10 cellular contexts compared by ENCODE assay signal in genomic region chr7:157347217-157347904, GRCh38. TPM values are rescaled to one million over a fixed set of nuclear protein-coding genes. Genes with fewer than 3 reads are reported as not detected.
DNase-seq lines count a peak whose midpoint lies in the region; ATAC-seq and TF ChIP-seq lines count a peak whose summit lies in the region.
"Had no signal": no experiment of that assay in that cellular context is flagged by ENCODE, and none has a peak within 500 bp of the region (broad histone marks: within the 10 kb centered on the region; RNA-seq: fewer than 3 reads in every experiment).

No MANE protein-coding gene starts in this region.

- no peak overlapping the region for H3K27ac ChIP-seq in fibroblast of lung (ENCODE audit: insufficient read depth, low read length)

- H3K9me3 Mint-ChIP-seq in T-cell, result no peaks in the 10 kb centered on the region

- H4K20me1 ChIP-seq in fibroblast of lung (ENCODE audit: control insufficient read depth, extremely low read depth, insufficient read depth, low read length), result peaks cover 4% of the 10 kb centered on the region

- peak overlapping the region; percentile 78 for H3K4me2 ChIP-seq in fibroblast of lung (ENCODE audit: extremely low read depth, insufficient read depth, low read length)

- in situ Hi-C loops in Caki2 (cut with HindIII; ENCODE audit: low pct_unique_long_range_greater_than_20kb, low sequenced_read_pairs), result no loop called here

- intact Hi-C loops in sciatic nerve (cut with DNase I), result no loop called here
- intact Hi-C loops in left colon (cut with DNase I, micrococcal nuclease), result no loop called here

- ATAC-seq in T-cell (replicated peaks in 1 of 4), result peak in 2 of 4 experiments; percentile 36 to 44
- peak; percentile 89 for ATAC-seq in sciatic nerve
- ATAC-seq in left colon, result no peak
- ATAC-seq in HG03095 (IDR thresholded peaks at IDR 0.05; ENCODE audit: unreplicated experiment), result no peak

- peaks cover 98% of the 10 kb centered on the region for H3K79me2 ChIP-seq in fibroblast of lung (ENCODE audit: control insufficient read depth, insufficient read depth, low read length)

- H3K4me1 ChIP-seq in fibroblast of lung (ENCODE audit: control insufficient read depth, extremely low read depth, insufficient read depth, low read length), result no peaks in the 10 kb centered on the region

- no peak overlapping the region for H2AFZ ChIP-seq in fibroblast of lung (ENCODE audit: low read length)

- CTCF ChIA-PET in T-cell (lab: Charles Lee), result interaction anchor here (0.6 to 1.4 kb wide), 2 partner anchors 8 to 454 kb away, joined by 3 to 5 read pairs; partner anchors contain the start of gene LMBR1 (in 1 of the 2)

- DNase-seq in Caki2 (ENCODE audit: low read depth) (peak; percentile 33), T-cell (peak in 1 of 34 experiments; percentile 22), fibroblast of lung (ENCODE audit: low read depth in 2 of 2) (peak; percentile 88 to 89), sciatic nerve (ENCODE audit: low spot score) (no peak), DMS79 treated with DMSO at 0.1 percent for 48 hours (lab: John Stamatoyannopoulos, UW) (no peak), left colon (no peak), NAMALWA (ENCODE audit: low spot score) (no peak)
- DNase-seq: midbrain had no signal

- peaks cover 84 to 86% (median 86%) of the 10 kb centered on the region in 3 donors for H3K4me1 Mint-ChIP-seq in T-cell

- H3K9me3 ChIP-seq in fibroblast of lung (ENCODE audit: control insufficient read depth, insufficient read depth, low read depth, low read length), result no peaks in the 10 kb centered on the region

- TF ChIP-seq CTCF in fibroblast of lung (conservative IDR thresholded peaks at IDR 0.05 in 1 of 2, IDR thresholded peaks at IDR 0.05 in 1 of 2; ENCODE audit: low read depth in 1 of 2, low read length in 2 of 2), result no peak

- H3K27me3 ChIP-seq in fibroblast of lung (ENCODE audit: control insufficient read depth, insufficient read depth, low read length), result no peaks in the 10 kb centered on the region

- H3K4me3 ChIP-seq in fibroblast of lung (replicated peaks in 1 of 4; ENCODE audit: control extremely low read depth in 1 of 4, insufficient read depth in 1 of 4, low read depth in 3 of 4, low read length in 4 of 4), result no peak overlapping the region

- H3K36me3 Mint-ChIP-seq in T-cell, result peaks cover 8% of the 10 kb centered on the region

- H3K4me3 Mint-ChIP-seq in T-cell, result peak overlapping the region in 2 of 3 donors; percentile 6 to 29

- POLR2A ChIA-PET in T-cell (lab: Charles Lee), result interaction anchor here in 1 of 2 donors (0.6 to 1.3 kb wide), 2 partner anchors 9 to 25 kb away, joined by 4 to 5 read pairs; no protein-coding TSS in a partner anchor

- no peak overlapping the region for H3K27ac Mint-ChIP-seq in T-cell

- H3K36me3 ChIP-seq in fibroblast of lung (ENCODE audit: control insufficient read depth, insufficient read depth, low read length), result no peaks in the 10 kb centered on the region

- no peaks in the 10 kb centered on the region for H3K27me3 Mint-ChIP-seq in T-cell
- H3K27me3 Mint-ChIP-seq: brain had no signal

- no peak overlapping the region for H3K9ac ChIP-seq in fibroblast of lung (ENCODE audit: insufficient read depth, low read length)

RNA-seq across cellular contexts. Expression of gene DNAJB6, which starts 10.6 kb away (rescaled TPM):
- total RNA-seq in Caki2 (2014; rRNA removed; shearing (Covaris generic); ENCODE audit: low replicate concordance), result 81.2 and 101 TPM in 2 replicates
- total RNA-seq in T-cell (100 to 1,000 TPM in 2 of 5 donors, 10 to 100 TPM in 3; 80.7 to 195 (median 89.1) TPM), fibroblast of lung (84.5 and 86.2 TPM in 2 replicates), sciatic nerve (129 TPM), left colon (10 to 100 TPM; 68.8 to 83.5 TPM)
- polyA plus RNA-seq in fibroblast of lung, result 98.7 and 117 TPM in 2 replicates
- polyA plus RNA-seq in fibroblast of lung (2012), result 89.2 and 106 TPM in 2 replicates
- 20.5 and 29.9 TPM in 2 replicates for polyA minus RNA-seq in fibroblast of lung (ENCODE audit: low replicate concordance)

Comparison
In these comparisons a context has a peak if more than half of its experiments do, and no peak if none do; other contexts are left out.
1. DNase-seq: peak in Caki2 (single experiment) and fibroblast of lung (2 of 2); none in sciatic nerve (single experiment), DMS79 treated with DMSO at 0.1 percent for 48 hours (single experiment), left colon (0 of 2) and NAMALWA (single experiment).